Comparison of ENCODE assay signal across 8 cellular contexts in the genomic region with DNA sequence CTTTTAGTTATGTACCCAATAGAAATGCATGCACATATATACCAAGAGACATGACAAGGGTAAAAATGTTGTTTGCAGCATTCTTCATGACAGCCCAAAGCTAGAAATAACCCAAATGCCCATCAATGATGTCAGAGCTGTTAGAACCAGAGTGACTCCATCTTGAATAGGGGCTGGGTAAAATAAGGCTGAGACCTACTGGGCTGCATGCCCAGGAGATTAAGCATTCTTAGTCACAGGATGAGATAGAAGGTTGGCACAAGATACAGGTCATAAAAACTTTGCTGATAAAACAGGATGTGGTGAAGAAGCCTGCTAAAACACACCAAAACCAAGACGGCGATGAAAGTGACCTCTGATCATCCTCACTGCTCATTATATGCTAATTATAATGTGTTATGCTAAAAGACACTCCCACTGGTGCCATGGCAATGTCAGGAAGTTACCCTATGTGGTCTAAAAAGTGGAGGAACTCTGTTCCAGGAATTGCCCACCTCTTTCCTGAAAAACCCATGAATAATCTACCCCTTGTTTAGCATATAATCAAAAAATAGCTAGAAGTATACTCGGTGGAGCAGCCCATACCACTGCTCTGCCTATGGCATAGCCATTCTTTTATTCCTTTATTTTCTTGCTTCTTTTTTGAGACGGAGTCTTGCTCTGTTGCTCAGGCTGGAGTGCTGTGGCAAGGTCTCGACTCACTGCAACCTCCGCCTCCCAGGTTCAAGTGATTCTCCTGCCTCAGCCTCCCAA. TPM values are rescaled to one million over a fixed set of nuclear protein-coding genes. Genes with fewer than 3 reads are reported as not detected.
DNase-seq lines count a peak whose midpoint lies in the region; ATAC-seq and TF ChIP-seq lines count a peak whose summit lies in the region.

No MANE protein-coding gene starts in this region.

- peaks cover 37% of the 10 kb centered on the region for H3K4me1 Mint-ChIP-seq in activated T-cell treated with anti-CD3 and anti-CD28 coated beads, Interleukin-2, amount 50 U/mL, for 24 hours (ENCODE audit: low read depth)

- ATAC-seq in left lobe of liver (no peak), HG02678 (IDR thresholded peaks at IDR 0.05; ENCODE audit: unreplicated experiment) (no peak)

- H3K27me3 Mint-ChIP-seq in activated T-cell treated with anti-CD3 and anti-CD28 coated beads, Interleukin-2, amount 50 U/mL, for 24 hours, result no peaks in the 10 kb centered on the region

- peaks cover 36% of the 10 kb centered on the region for H3K36me3 Mint-ChIP-seq in activated T-cell treated with anti-CD3 and anti-CD28 coated beads, Interleukin-2, amount 50 U/mL, for 24 hours (ENCODE audit: low read depth)

- no peaks in the 10 kb centered on the region for H3K9me3 Mint-ChIP-seq in activated T-cell treated with anti-CD3 and anti-CD28 coated beads, Interleukin-2, amount 50 U/mL, for 24 hours

- intact Hi-C loops in dorsolateral prefrontal cortex (cut with DNase I), result no loop called here

- H3K27ac ChIP-seq in HUES48 (ENCODE audit: low read depth, low read length) (peak overlapping the region; percentile 46), dorsolateral prefrontal cortex (no peak overlapping the region)

- TF ChIP-seq CTCF in AG09319 (IDR thresholded peaks at IDR 0.05; ENCODE audit: low read depth, low read length) (no peak), kidney epithelial cell (IDR thresholded peaks at IDR 0.05; ENCODE audit: insufficient read depth, low read length, poor library complexity, severe bottlenecking) (no peak), dorsolateral prefrontal cortex (IDR thresholded peaks at IDR 0.05 in 54 of 56, conservative IDR thresholded peaks at IDR 0.05 in 2 of 56; ENCODE audit: low read depth in 1 of 56, partially characterized antibody in 56 of 56) (no peak)

- no peaks in the 10 kb centered on the region for H3K9me3 ChIP-seq in HUES48 (ENCODE audit: control insufficient read depth, insufficient read depth, low read length)

- peak; percentile 4 for DNase-seq in AG09319 (ENCODE audit: extremely low read depth, low read depth)
- no peak for DNase-seq in activated T-cell treated with anti-CD3 and anti-CD28 coated beads, Interleukin-2, amount 50 U/mL, for 24 hours
- peak; percentile 23 for DNase-seq in kidney epithelial cell (ENCODE audit: low read depth)
- DNase-seq in left lobe of liver (ENCODE audit: low spot score), result no peak
- DNase-seq in NCI-H1436 treated with DMSO at 0.1 percent for 48 hours (lab: John Stamatoyannopoulos, UW), result no peak
- no peak for DNase-seq in dorsolateral prefrontal cortex

- peak overlapping the region; percentile 91 for H3K27ac Mint-ChIP-seq in activated T-cell treated with anti-CD3 and anti-CD28 coated beads, Interleukin-2, amount 50 U/mL, for 24 hours

- H3K4me3 ChIP-seq in HUES48 (ENCODE audit: low read depth, low read length) (no peak overlapping the region), kidney epithelial cell (ENCODE audit: low read depth, low read length) (no peak overlapping the region), dorsolateral prefrontal cortex (no peak overlapping the region)

- H3K27me3 ChIP-seq in HUES48 (ENCODE audit: control insufficient read depth, insufficient read depth, low read length), result no peaks in the 10 kb centered on the region
- H3K27me3 ChIP-seq in kidney epithelial cell (ENCODE audit: control insufficient read depth, insufficient read depth, low read length), result no peaks in the 10 kb centered on the region
- no peaks in the 10 kb centered on the region for H3K27me3 ChIP-seq in dorsolateral prefrontal cortex

- peaks cover 12% of the 10 kb centered on the region for H3K36me3 ChIP-seq in HUES48 (ENCODE audit: control insufficient read depth, insufficient read depth, low read length)
- peaks cover 5% of the 10 kb centered on the region for H3K36me3 ChIP-seq in kidney epithelial cell (ENCODE audit: control insufficient read depth, insufficient read depth, low read length)

- peaks cover 14% of the 10 kb centered on the region for H3K4me1 ChIP-seq in HUES48 (ENCODE audit: control insufficient read depth, insufficient read depth, low read length)

- H3K9ac ChIP-seq in HUES48 (ENCODE audit: low read depth, low read length), result no peak overlapping the region

- no peak overlapping the region for H3K4me3 Mint-ChIP-seq in activated T-cell treated with anti-CD3 and anti-CD28 coated beads, Interleukin-2, amount 50 U/mL, for 24 hours

RNA-seq across cellular contexts. Expression of a gene that starts 32.9 kb away (rescaled TPM):
- total RNA-seq in kidney epithelial cell (16.9 and 18.3 TPM in 2 replicates), left lobe of liver (6.0 TPM), dorsolateral prefrontal cortex (10 to 100 TPM; 19.8 to 44.1 (median 29.6) TPM)

RNA-seq across cellular contexts. Expression of a gene that starts 42.5 kb away (rescaled TPM):
- total RNA-seq in kidney epithelial cell (1,361 and 1,576 TPM in 2 replicates), left lobe of liver (344 TPM), dorsolateral prefrontal cortex (100 to 1,000 TPM; 322 to 575 (median 443) TPM)

Comparison
In these comparisons a context has a peak if more than half of its experiments do, and no peak if none do; other contexts are left out.
1. DNase-seq: peak in AG09319 (single experiment) and kidney epithelial cell (single experiment); none in activated T-cell treated with anti-CD3 and anti-CD28 coated beads, Interleukin-2, amount 50 U/mL, for 24 hours (single experiment), left lobe of liver (single experiment), NCI-H1436 treated with DMSO at 0.1 percent for 48 hours (single experiment) and dorsolateral prefrontal cortex (0 of 10).